In the genomic region with DNA sequence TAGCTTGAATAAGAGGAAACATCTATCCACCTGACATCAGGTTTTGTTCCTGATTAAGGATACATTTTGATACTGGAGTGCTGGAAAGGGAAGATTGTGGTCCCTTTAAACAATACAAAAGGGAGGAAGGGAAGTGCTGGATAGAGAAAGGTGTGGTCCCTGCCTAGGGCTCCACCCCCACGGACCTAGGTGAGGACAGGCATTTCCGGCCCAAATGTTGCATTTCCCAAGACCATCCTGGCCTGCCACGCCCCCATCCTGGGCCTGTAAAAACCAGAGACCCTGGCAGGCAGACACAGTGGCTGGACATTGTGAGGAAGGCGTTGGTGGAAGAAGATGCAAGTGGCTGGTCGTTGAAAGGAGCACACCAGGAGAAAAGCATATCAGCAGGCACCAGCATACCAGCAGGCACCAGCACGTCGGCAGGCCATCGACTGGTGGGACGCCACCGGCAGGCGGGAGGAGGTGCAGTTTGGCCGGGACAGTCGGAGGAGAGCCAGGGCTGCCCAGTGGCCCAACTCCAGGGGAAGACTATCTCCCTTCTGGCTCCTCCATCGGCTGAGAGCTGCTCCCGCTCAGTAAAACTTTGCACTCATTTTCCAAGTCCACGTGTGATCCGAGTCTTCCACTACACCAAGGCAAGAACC, we compare ENCODE assay signal across 1 cellular context.
TF ChIP-seq lines count a peak whose summit lies in the region.

No MANE protein-coding gene starts in this region.

TF ChIP-seq in H1, 55 proteins besides CTCF, POLR2A, EP300 and RAD21:
- TF ChIP-seq, protein P1, sequence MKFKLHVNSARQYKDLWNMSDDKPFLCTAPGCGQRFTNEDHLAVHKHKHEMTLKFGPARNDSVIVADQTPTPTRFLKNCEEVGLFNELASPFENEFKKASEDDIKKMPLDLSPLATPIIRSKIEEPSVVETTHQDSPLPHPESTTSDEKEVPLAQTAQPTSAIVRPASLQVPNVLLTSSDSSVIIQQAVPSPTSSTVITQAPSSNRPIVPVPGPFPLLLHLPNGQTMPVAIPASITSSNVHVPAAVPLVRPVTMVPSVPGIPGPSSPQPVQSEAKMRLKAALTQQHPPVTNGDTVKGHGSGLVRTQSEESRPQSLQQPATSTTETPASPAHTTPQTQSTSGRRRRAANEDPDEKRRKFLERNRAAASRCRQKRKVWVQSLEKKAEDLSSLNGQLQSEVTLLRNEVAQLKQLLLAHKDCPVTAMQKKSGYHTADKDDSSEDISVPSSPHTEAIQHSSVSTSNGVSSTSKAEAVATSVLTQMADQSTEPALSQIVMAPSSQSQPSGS (IDR thresholded peaks at IDR 0.05; ENCODE audit: low read length) = no peak
- TF ChIP-seq SIRT6 (IDR thresholded peaks at IDR 0.05; ENCODE audit: low read length) = no peak
- no peak for TF ChIP-seq CEBPB (IDR thresholded peaks at IDR 0.05; ENCODE audit: low read depth, low read length)
- no peak for TF ChIP-seq BCL11A (IDR thresholded peaks at IDR 0.05; ENCODE audit: low read depth in 2 of 2, low read length in 2 of 2)
